ENCODE assay signal across 8 cellular contexts in genomic region chr4:113636438-113636818, GRCh38.
DNase-seq lines count a peak whose midpoint lies in the region; ATAC-seq and TF ChIP-seq lines count a peak whose summit lies in the region.

No MANE protein-coding gene starts in this region.

- no peak overlapping the region for H2AFZ ChIP-seq in PC-9

- intact Hi-C loops in CD4-positive, alpha-beta memory T cell (cut with micrococcal nuclease), result loop anchor here (1.0 to 5.0 kb wide), 8 partner anchors 41 to 746 kb away; no protein-coding TSS in a partner anchor
- intact Hi-C loops in thyroid gland (cut with DNase I), result no loop called here
- intact Hi-C loops in PC-9 (cut with micrococcal nuclease; ENCODE audit: unreplicated experiment), result loop anchor here (2.0 kb wide), 1 partner anchor 124 kb away; the partner anchor contains the start of gene CAMK2D

- H3K4me2 ChIP-seq in PC-9, result no peak overlapping the region

- peak overlapping the region; percentile 29 for H3K27ac ChIP-seq in CD4-positive, alpha-beta memory T cell (ENCODE audit: low read depth, low read length)
- H3K27ac ChIP-seq in thyroid gland (peak overlapping the region in 2 of 3 donors; percentile 86 to 91), PC-9 (no peak overlapping the region)

- CTCF ChIA-PET in CD4-positive, alpha-beta memory T cell (lab: Charles Lee; ENCODE audit: partially characterized antibody), result interaction anchor here (0.7 to 3.3 kb wide), 13 partner anchors 8 to 544 kb away, joined by 3 to 21 read pairs (median 4); no protein-coding TSS in a partner anchor
- CTCF ChIA-PET in PC-9 (lab: Charles Lee), result interaction anchor here (0.6 kb wide), 1 partner anchor 748 kb away, joined by 10 read pairs; no protein-coding TSS in a partner anchor

- no peaks in the 10 kb centered on the region for H3K27me3 ChIP-seq in CD4-positive, alpha-beta memory T cell (ENCODE audit: insufficient read depth, low read length)
- H3K27me3 ChIP-seq in thyroid gland, result no peaks in the 10 kb centered on the region
- no peaks in the 10 kb centered on the region; the same call in 1 of the 2 replicates for H3K27me3 ChIP-seq in PC-9 (ENCODE audit: insufficient read depth, low read depth)

- peak; percentile 35 to 48 (median 42) for DNase-seq in CD4-positive, alpha-beta memory T cell
- peak; percentile 23 for DNase-seq in activated naive CD8-positive, alpha-beta T cell treated with anti-CD3 and anti-CD28 coated beads, Interleukin-2, amount 10 ng/mL, durations not matched to agents 7 days and 5 days
- no peak for DNase-seq in thyroid gland
- no peak for DNase-seq in NCI-H510A treated with DMSO at 0.1 percent for 48 hours (lab: John Stamatoyannopoulos, UW)
- DNase-seq in PC-9, result no peak
- DNase-seq in SW480 (ENCODE audit: low spot score), result no peak

- no peaks in the 10 kb centered on the region for H3K36me3 ChIP-seq in CD4-positive, alpha-beta memory T cell (ENCODE audit: insufficient read depth, low read length)
- H3K36me3 ChIP-seq in thyroid gland (no peaks in the 10 kb centered on the region), PC-9 (ENCODE audit: low read depth) (no peaks in the 10 kb centered on the region)

- WGBS in thyroid gland, 2 donors, result 90 to 91% methylated on average over 3 of the region's 3 CpGs

- H3K27me3 Mint-ChIP-seq in CD4-positive, alpha-beta memory T cell, result no peaks in the 10 kb centered on the region
- H3K27me3 Mint-ChIP-seq in activated naive CD8-positive, alpha-beta T cell treated with anti-CD3 and anti-CD28 coated beads, Interleukin-2, amount 10 ng/mL, durations not matched to agents 7 days and 5 days, result no peaks in the 10 kb centered on the region

- H3K4me3 Mint-ChIP-seq in CD4-positive, alpha-beta memory T cell, result peak overlapping the region in 7 of 8 donors; percentile 53 to 82 (median 61)
- H3K4me3 Mint-ChIP-seq in activated naive CD8-positive, alpha-beta T cell treated with anti-CD3 and anti-CD28 coated beads, Interleukin-2, amount 10 ng/mL, durations not matched to agents 7 days and 5 days, result peak overlapping the region; percentile 78

- TF ChIP-seq POLR2A in thyroid gland (IDR thresholded peaks at IDR 0.05), result no peak

- no peaks in the 10 kb centered on the region for H3K79me2 ChIP-seq in PC-9 (ENCODE audit: low read depth)

- no peak for TF ChIP-seq CTCF in thyroid gland (IDR thresholded peaks at IDR 0.05)
- no peak for TF ChIP-seq CTCF in PC-9 (conservative IDR thresholded peaks at IDR 0.05)

- peaks cover 0 to 4% of the 10 kb centered on the region in 2 donors for H3K36me3 Mint-ChIP-seq in CD4-positive, alpha-beta memory T cell
- H3K36me3 Mint-ChIP-seq in activated naive CD8-positive, alpha-beta T cell treated with anti-CD3 and anti-CD28 coated beads, Interleukin-2, amount 10 ng/mL, durations not matched to agents 7 days and 5 days, result peaks cover 10% of the 10 kb centered on the region

- no peaks in the 10 kb centered on the region for H3F3A ChIP-seq in PC-9 (ENCODE audit: insufficient read depth, low read depth)

- H3K4me3 ChIP-seq in CD4-positive, alpha-beta memory T cell (ENCODE audit: low read length in 2 of 2), result no peak overlapping the region
- no peak overlapping the region for H3K4me3 ChIP-seq in thyroid gland (replicated peaks in 1 of 3)
- no peak overlapping the region for H3K4me3 ChIP-seq in PC-9

- no TSS peak for BruUV-seq in PC-9 (replicated peaks; lab: Mats Ljungman, UMichigan)

- peaks cover 48% of the 10 kb centered on the region for H3K4me1 ChIP-seq in CD4-positive, alpha-beta memory T cell (ENCODE audit: insufficient read depth, low read length)
- H3K4me1 ChIP-seq in thyroid gland, result peaks cover 39 to 41% of the 10 kb centered on the region in 2 donors
- H3K4me1 ChIP-seq in PC-9 (replicated peaks; ENCODE audit: insufficient read depth), result peaks cover 10% of the 10 kb centered on the region

- peaks cover 0 to 5% (median 0%) of the 10 kb centered on the region in 8 donors for H3K9me3 Mint-ChIP-seq in CD4-positive, alpha-beta memory T cell
- no peaks in the 10 kb centered on the region for H3K9me3 Mint-ChIP-seq in activated naive CD8-positive, alpha-beta T cell treated with anti-CD3 and anti-CD28 coated beads, Interleukin-2, amount 10 ng/mL, durations not matched to agents 7 days and 5 days

- H3K27ac Mint-ChIP-seq in CD4-positive, alpha-beta memory T cell, result peak overlapping the region; percentile 65 to 85 (median 83)
- H3K27ac Mint-ChIP-seq in activated naive CD8-positive, alpha-beta T cell treated with anti-CD3 and anti-CD28 coated beads, Interleukin-2, amount 10 ng/mL, durations not matched to agents 7 days and 5 days, result peak overlapping the region; percentile 90

- ATAC-seq in GM19328 (IDR thresholded peaks at IDR 0.05; ENCODE audit: unreplicated experiment) (peak; percentile 59), HG03565 (IDR thresholded peaks at IDR 0.05; ENCODE audit: unreplicated experiment) (peak; percentile 38)
- peak; percentile 91 for ATAC-seq in activated naive CD8-positive, alpha-beta T cell treated with anti-CD3 and anti-CD28 coated beads, Interleukin-2, amount 10 ng/mL, durations not matched to agents 7 days and 5 days (ENCODE audit: low read depth)

- no peaks in the 10 kb centered on the region for H3K9me2 ChIP-seq in PC-9 (ENCODE audit: insufficient read depth)

- no peaks in the 10 kb centered on the region for H3K9me3 ChIP-seq in CD4-positive, alpha-beta memory T cell (ENCODE audit: control insufficient read depth in 1 of 2, low read length in 2 of 2)
- H3K9me3 ChIP-seq in thyroid gland (no peaks in the 10 kb centered on the region), PC-9 (ENCODE audit: insufficient read depth, low read depth) (no peaks in the 10 kb centered on the region)

- H3K4me1 Mint-ChIP-seq in CD4-positive, alpha-beta memory T cell, result peaks cover 42 to 61% (median 48%) of the 10 kb centered on the region in 4 donors
- H3K4me1 Mint-ChIP-seq in activated naive CD8-positive, alpha-beta T cell treated with anti-CD3 and anti-CD28 coated beads, Interleukin-2, amount 10 ng/mL, durations not matched to agents 7 days and 5 days, result peaks cover 46% of the 10 kb centered on the region

- POLR2A ChIA-PET in CD4-positive, alpha-beta memory T cell (lab: Charles Lee; ENCODE audit: partially characterized antibody), result interaction anchor here (0.6 to 2.1 kb wide), 6 partner anchors 72 to 1461 kb away, joined by 3 to 12 read pairs (median 4); no protein-coding TSS in a partner anchor
- POLR2A ChIA-PET in activated naive CD8-positive, alpha-beta T cell treated with anti-CD3 and anti-CD28 coated beads, Interleukin-2, amount 10 ng/mL, durations not matched to agents 7 days and 5 days (lab: Charles Lee), result interaction anchor here (0.6 to 3.7 kb wide), 6 partner anchors 42 to 125 kb away, joined by 3 to 23 read pairs (median 3); partner anchors contain the start of gene CAMK2D
- POLR2A ChIA-PET in PC-9 (lab: Charles Lee; ENCODE audit: unreplicated experiment), result no interaction called here

- 0 out of 2 replicates have a peak, but pooled peaks cover 3% of the 10 kb centered on the region for H4K20me1 ChIP-seq in PC-9 (ENCODE audit: insufficient read depth)

Comparison
In these comparisons a context has a peak if more than half of its experiments do, and no peak if none do; other contexts are left out.
1. DNase-seq: peak in CD4-positive, alpha-beta memory T cell (5 of 5) and activated naive CD8-positive, alpha-beta T cell treated with anti-CD3 and anti-CD28 coated beads, Interleukin-2, amount 10 ng/mL, durations not matched to agents 7 days and 5 days (single experiment); none in thyroid gland (0 of 2), NCI-H510A treated with DMSO at 0.1 percent for 48 hours (single experiment), PC-9 (0 of 2) and SW480 (single experiment).
2. ATAC-seq: peak in every context shown above with its lines; median percentile 91 in activated naive CD8-positive, alpha-beta T cell treated with anti-CD3 and anti-CD28 coated beads, Interleukin-2, amount 10 ng/mL, durations not matched to agents 7 days and 5 days; 59 in GM19328; 38 in HG03565.